In the genomic region with DNA sequence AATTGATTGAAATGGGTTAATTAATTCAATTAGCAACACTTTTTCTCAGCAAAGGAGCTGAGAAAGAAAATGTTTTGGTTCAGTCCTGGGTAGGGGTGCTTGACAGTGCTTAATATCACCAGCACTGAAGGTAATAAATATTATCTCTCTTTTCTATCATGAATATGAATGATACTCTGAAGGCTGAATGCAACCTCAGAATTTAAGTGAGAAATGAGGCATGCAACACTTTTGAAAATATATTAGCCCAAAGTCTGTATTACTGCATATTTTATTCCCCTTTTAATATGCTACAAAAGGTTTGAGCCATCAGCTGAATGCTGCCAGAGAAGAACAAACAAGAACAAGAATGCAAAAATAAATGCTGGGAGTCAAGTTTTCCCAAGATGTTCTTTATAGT, we compare ENCODE assay signal across 37 cellular contexts.
"Had no signal": no experiment of that assay in that cellular context is flagged by ENCODE, and none has a peak within 500 bp of the region (broad histone marks: within the 10 kb centered on the region; RNA-seq: fewer than 3 reads in every experiment).

No MANE protein-coding gene starts in this region.

- H3K4me1 ChIP-seq: body of pancreas, breast epithelium had no signal

- H3K36me3 ChIP-seq: adrenal gland, brain microvascular endothelial cell, breast epithelium had no signal

- H3K27ac ChIP-seq: adrenal gland, body of pancreas, brain microvascular endothelial cell, breast epithelium, VCaP had no signal

- DNase-seq: activated B cell treated with CpG ODN at 0.5 μM for 24 hours; activated CD4-positive, alpha-beta memory T cell treated with anti-CD3 and anti-CD28 coated beads for 36 hours; activated CD4-positive, alpha-beta T cell treated with anti-CD3 and anti-CD28 coated beads for 4 hours; activated CD4-positive, alpha-beta T cell treated with anti-CD3 and anti-CD28 coated beads, Interleukin-2, amount 10 ng/mL, durations not matched to agents 24 days and 14 days; activated CD4-positive, alpha-beta T cell treated with anti-CD3 and anti-CD28 coated beads, Interleukin-2, amount 50 U/mL, for 1 hour; activated CD4-positive, alpha-beta T cell treated with anti-CD3 and anti-CD28 coated beads, Interleukin-2, amount 50 U/mL, for 4 hours; activated CD4-positive, CD25-positive, alpha-beta regulatory T cell treated with anti-CD3 and anti-CD28 coated beads, Interleukin-2, amount 50 U/mL, for 72 hours; activated CD8-positive, alpha-beta memory T cell treated with anti-CD3 and anti-CD28 coated beads, Interleukin-2, amount 50 U/mL, for 4 hours; activated CD8-positive, alpha-beta T cell treated with anti-CD3 and anti-CD28 coated beads for 36 hours; activated effector memory CD4-positive, alpha-beta T cell treated with anti-CD3 and anti-CD28 coated beads, Interleukin-2, amount 50 U/mL, for 16 hours; activated gamma-delta T cell treated with Interleukin-2 at 50 U/mL for 16 hours; activated naive CD4-positive, alpha-beta T cell; activated naive CD4-positive, alpha-beta T cell treated with anti-CD3 and anti-CD28 coated beads for 36 hours; activated naive CD4-positive, alpha-beta T cell treated with anti-CD3 and anti-CD28 coated beads, Interleukin-2, amount 50 U/mL, for 16 hours; activated naive CD8-positive, alpha-beta T cell treated with anti-CD3 and anti-CD28 coated beads for 36 hours; activated T-cell treated with anti-CD3 and anti-CD28 coated beads for 4 hours; activated T-cell treated with anti-CD3 and anti-CD28 coated beads, Interleukin-2, amount 50 U/mL, for 1 hour; activated T-cell treated with anti-CD3 and anti-CD28 coated beads, Interleukin-2, amount 50 U/mL, for 4 hours; activated T-cell treated with anti-CD3 and anti-CD28 coated beads, Interleukin-2, amount 50 U/mL, for 72 hours; adrenal gland; amniotic stem cell; aorta; body of pancreas; brain microvascular endothelial cell; central memory CD4-positive, alpha-beta T cell; T-helper 1 cell; T-helper 2 cell; T-helper 9 cell had no signal

- H3K4me3 ChIP-seq: adrenal gland, body of pancreas, breast epithelium had no signal

- H3K9me3 ChIP-seq: adrenal gland, body of pancreas had no signal

- H3K27me3 ChIP-seq: adrenal gland, body of pancreas, brain microvascular endothelial cell, breast epithelium had no signal

- H3K27me3 Mint-ChIP-seq: activated B cell treated with CpG ODN at 0.5 μM for 24 hours; activated CD4-positive, alpha-beta memory T cell treated with anti-CD3 and anti-CD28 coated beads for 36 hours; activated CD4-positive, alpha-beta T cell treated with anti-CD3 and anti-CD28 coated beads, Interleukin-2, amount 10 ng/mL, durations not matched to agents 24 days and 14 days; activated CD8-positive, alpha-beta T cell treated with anti-CD3 and anti-CD28 coated beads for 36 hours; activated naive CD8-positive, alpha-beta T cell treated with anti-CD3 and anti-CD28 coated beads for 36 hours; activated T-helper 17 cell treated with anti-CD3 and anti-CD28 coated beads, Interleukin-2, amount 50 U/mL, for 72 hours had no signal

- H3K36me3 Mint-ChIP-seq: activated CD4-positive, alpha-beta memory T cell treated with anti-CD3 and anti-CD28 coated beads for 36 hours had no signal

- FAIRE-seq: astrocyte, TTC549 had no signal

- H3K4me3 Mint-ChIP-seq: activated B cell treated with CpG ODN at 0.5 μM for 24 hours; activated CD4-positive, alpha-beta memory T cell treated with anti-CD3 and anti-CD28 coated beads for 36 hours; activated CD4-positive, alpha-beta T cell treated with anti-CD3 and anti-CD28 coated beads, Interleukin-2, amount 10 ng/mL, durations not matched to agents 24 days and 14 days; activated CD8-positive, alpha-beta T cell treated with anti-CD3 and anti-CD28 coated beads for 36 hours; activated naive CD4-positive, alpha-beta T cell treated with anti-CD3 and anti-CD28 coated beads for 36 hours; activated naive CD8-positive, alpha-beta T cell treated with anti-CD3 and anti-CD28 coated beads for 36 hours; activated T-cell treated with anti-CD3 and anti-CD28 coated beads, Interleukin-2, amount 50 U/mL, for 4 hours; activated T-cell treated with anti-CD3 and anti-CD28 coated beads, Interleukin-2, amount 50 U/mL, for 72 hours; activated T-helper 1 cell treated with anti-CD3 and anti-CD28 coated beads, Interleukin-12 subunit alpha, Interleukin-12 subunit beta, Interleukin-2, Interleukin-4 antibody, amounts not matched to agents 30 ng/mL and 10 ng/mL and 1 ng/mL, durations not matched to agents 14 hours and 24 hours and 36 hours; activated T-helper 17 cell treated with anti-CD3 and anti-CD28 coated beads, Interleukin-2, amount 50 U/mL, for 72 hours; T-helper 1 cell treated with Interleukin-12 subunit alpha and Interleukin-12 subunit beta and Interleukin-4 antibody, amounts not matched to agents 30 μg/mL and 1 μg/mL, for 36 hours; T-helper 2 cell treated with Interferon-gamma antibody and Interleukin-4, amounts not matched to agents 5 μg/mL and 100 μg/mL, for 36 hours had no signal

- ATAC-seq: activated CD8-positive, alpha-beta T cell treated with anti-CD3 and anti-CD28 coated beads for 36 hours; activated naive CD4-positive, alpha-beta T cell treated with anti-CD3 and anti-CD28 coated beads, Interleukin-2, amount 50 U/mL, for 72 hours; activated T-cell treated with anti-CD3 and anti-CD28 coated beads, Interleukin-2, amount 50 U/mL, for 4 hours; activated T-cell treated with anti-CD3 and anti-CD28 coated beads, Interleukin-2, amount 50 U/mL, for 72 hours; activated T-helper 17 cell treated with anti-CD3 and anti-CD28 coated beads, Interleukin-2, amount 50 U/mL, for 72 hours; body of pancreas had no signal

- H3K27ac Mint-ChIP-seq: activated B cell treated with CpG ODN at 0.5 μM for 24 hours; activated CD4-positive, alpha-beta memory T cell treated with anti-CD3 and anti-CD28 coated beads for 36 hours; activated CD4-positive, alpha-beta T cell treated with anti-CD3 and anti-CD28 coated beads, Interleukin-2, amount 10 ng/mL, durations not matched to agents 24 days and 14 days; activated CD8-positive, alpha-beta T cell treated with anti-CD3 and anti-CD28 coated beads for 36 hours; activated naive CD4-positive, alpha-beta T cell treated with anti-CD3 and anti-CD28 coated beads for 36 hours; activated naive CD4-positive, alpha-beta T cell treated with anti-CD3 and anti-CD28 coated beads, Interleukin-2, amount 50 U/mL, for 72 hours; activated naive CD8-positive, alpha-beta T cell treated with anti-CD3 and anti-CD28 coated beads for 36 hours; activated T-cell treated with anti-CD3 and anti-CD28 coated beads, Interleukin-2, amount 50 U/mL, for 72 hours; activated T-helper 1 cell treated with anti-CD3 and anti-CD28 coated beads, Interleukin-12 subunit alpha, Interleukin-12 subunit beta, Interleukin-2, Interleukin-4 antibody, amounts not matched to agents 30 ng/mL and 10 ng/mL and 1 ng/mL, durations not matched to agents 14 hours and 24 hours and 36 hours; activated T-helper 17 cell treated with anti-CD3 and anti-CD28 coated beads, Interleukin-2, amount 50 U/mL, for 72 hours; T-helper 1 cell treated with Interleukin-12 subunit alpha and Interleukin-12 subunit beta and Interleukin-4 antibody, amounts not matched to agents 30 μg/mL and 1 μg/mL, for 36 hours; T-helper 2 cell treated with Interferon-gamma antibody and Interleukin-4, amounts not matched to agents 5 μg/mL and 100 μg/mL, for 36 hours had no signal
